Comparison of ENCODE assay signal across 19 cellular contexts in genomic region chr12:107066686-107067085, GRCh38. TPM values are rescaled to one million over a fixed set of nuclear protein-coding genes. Genes with fewer than 3 reads are reported as not detected.
DNase-seq lines count a peak whose midpoint lies in the region; ATAC-seq, FAIRE-seq and TF ChIP-seq lines count a peak whose summit lies in the region.
"Had no signal": no experiment of that assay in that cellular context is flagged by ENCODE, and none has a peak within 500 bp of the region (broad histone marks: within the 10 kb centered on the region; RNA-seq: fewer than 3 reads in every experiment).

No MANE protein-coding gene starts in this region.

- H3K27ac ChIP-seq in K562 (ENCODE audit: extremely low read depth, low read depth, low read length) (no peak overlapping the region), brain microvascular endothelial cell (no peak overlapping the region)
- H3K27ac ChIP-seq: BLaER1 treated with 17β-estradiol and CSF1 and Interleukin-3, amounts not matched to agents 10 nM and 100 nM; GM23248 had no signal

- H3K9me3 Mint-ChIP-seq in natural killer cell = peaks cover 6 to 7% of the 10 kb centered on the region in 2 donors
- H3K9me3 Mint-ChIP-seq in natural killer cell treated with Interleukin-12 subunit alpha and Interleukin-12 subunit beta and Interleukin-15 and Interleukin-18, amount 100 ng/mL, for 72 hours = no peaks in the 10 kb centered on the region
- peaks cover 23% of the 10 kb centered on the region for H3K9me3 Mint-ChIP-seq in nephron progenitor cell

- no peaks in the 10 kb centered on the region for H3K9me3 ChIP-seq in K562 (replicated peaks; ENCODE audit: control insufficient read depth, insufficient read depth, low read depth, low read length)
- H3K9me3 ChIP-seq: HAP-1 had no signal

- H3K36me3 ChIP-seq in K562 (ENCODE audit: control insufficient read depth, insufficient read depth, low read length) (no peaks in the 10 kb centered on the region; the same call in 2 of the 3 replicates), brain microvascular endothelial cell (replicated peaks) (no peaks in the 10 kb centered on the region)
- H3K36me3 ChIP-seq: HAP-1 had no signal

- TF ChIP-seq RAD21 in K562 (CRISPR knock-in tag; conservative IDR thresholded peaks at IDR 0.05 in 1 of 2, IDR thresholded peaks at IDR 0.05 in 1 of 2) = no peak

- H3K9ac ChIP-seq in K562 (ENCODE audit: insufficient read depth in 1 of 2, low read depth in 2 of 2, low read length in 2 of 2) = no peak overlapping the region
- H3K9ac ChIP-seq: BLaER1 treated with 17β-estradiol and CSF1 and Interleukin-3, amounts not matched to agents 10 nM and 100 nM; GM23248 had no signal

- H3K4me2 ChIP-seq in K562 (ENCODE audit: insufficient read depth, low read length) = no peak overlapping the region
- H3K4me2 ChIP-seq: BLaER1 treated with 17β-estradiol and CSF1 and Interleukin-3, amounts not matched to agents 10 nM and 100 nM had no signal

- H3K4me3 ChIP-seq in K562 (no peak overlapping the region), brain microvascular endothelial cell (ENCODE audit: low read depth, low read length) (no peak overlapping the region)
- H3K4me3 ChIP-seq: BLaER1 treated with 17β-estradiol and CSF1 and Interleukin-3, amounts not matched to agents 10 nM and 100 nM; GM23248; HAP-1 had no signal

- intact Hi-C loops in natural killer cell (cut with micrococcal nuclease) = no loop called here
- intact Hi-C loops in K562 (cut with micrococcal nuclease) = no loop called here
- intact Hi-C loops in head of caudate nucleus (cut with DNase I) = no loop called here

- H3K4me1 ChIP-seq in K562 (replicated peaks in 1 of 2; ENCODE audit: control insufficient read depth in 2 of 2, insufficient read depth in 2 of 2, low read length in 2 of 2) = no peaks in the 10 kb centered on the region

- WGBS in K562 (ENCODE audit: insufficient coverage, low coverage, missing lambda C conversion rate) = 57% methylated on average over 4 of the region's 4 CpGs

- no peaks in the 10 kb centered on the region for H3K27me3 Mint-ChIP-seq in natural killer cell (ENCODE audit: low read depth in 2 of 2)
- H3K27me3 Mint-ChIP-seq in natural killer cell treated with Interleukin-12 subunit alpha and Interleukin-12 subunit beta and Interleukin-15 and Interleukin-18, amount 100 ng/mL, for 72 hours = no peaks in the 10 kb centered on the region
- peaks cover 3% of the 10 kb centered on the region for H3K27me3 Mint-ChIP-seq in nephron progenitor cell (ENCODE audit: low read depth, poor library complexity)
- H3K27me3 Mint-ChIP-seq: CD8-positive, alpha-beta memory T cell had no signal

- DNase-seq in natural killer cell = no peak
- DNase-seq in natural killer cell treated with Interleukin-12 subunit alpha and Interleukin-12 subunit beta and Interleukin-15 and Interleukin-18, amount 100 ng/mL, for 72 hours (ENCODE audit: low spot score) = no peak
- no peak for DNase-seq in K562 (ENCODE audit: extremely low read depth in 1 of 4, low spot score in 3 of 4)
- DNase-seq in nephron progenitor cell = no peak
- no peak for DNase-seq in EL
- DNase-seq in brain microvascular endothelial cell = no peak
- DNase-seq in head of caudate nucleus = no peak
- DNase-seq: 8988T; CD8-positive, alpha-beta memory T cell; COR-L47; DMS 273 treated with DMSO at 0.1 percent for 48 hours; DMS53; DND-41; GM23248 had no signal

- H3K36me3 Mint-ChIP-seq in natural killer cell (peaks cover 12% of the 10 kb centered on the region), nephron progenitor cell (ENCODE audit: low read depth) (peaks cover 19% of the 10 kb centered on the region)
- peaks cover 6% of the 10 kb centered on the region for H3K36me3 Mint-ChIP-seq in natural killer cell treated with Interleukin-12 subunit alpha and Interleukin-12 subunit beta and Interleukin-15 and Interleukin-18, amount 100 ng/mL, for 72 hours

- H3K27me3 ChIP-seq in K562 (ENCODE audit: control insufficient read depth in 2 of 2, insufficient read depth in 2 of 2, low read length in 2 of 2) (no peaks in the 10 kb centered on the region), brain microvascular endothelial cell (replicated peaks) (no peaks in the 10 kb centered on the region)
- H3K27me3 ChIP-seq: BLaER1 treated with 17β-estradiol and CSF1 and Interleukin-3, amounts not matched to agents 10 nM and 100 nM had no signal

- no peak for TF ChIP-seq EP300 in K562 (IDR thresholded peaks at IDR 0.05; ENCODE audit: low read length)

- BruUV-seq in K562 (replicated peaks; lab: Mats Ljungman, UMichigan) = no TSS peak

- H4K20me1 ChIP-seq in K562 (replicated peaks; ENCODE audit: control insufficient read depth, insufficient read depth, low read length) = no peaks in the 10 kb centered on the region
- H4K20me1 ChIP-seq: BLaER1 treated with 17β-estradiol and CSF1 and Interleukin-3, amounts not matched to agents 10 nM and 100 nM had no signal

- in situ Hi-C loops in K562 (cut with MboI) = no loop called here
- in situ Hi-C loops in brain microvascular endothelial cell (cut with HindIII; ENCODE audit: low pct_ligation_motif_present, low sequenced_read_pairs) = no loop called here

- ATAC-seq in natural killer cell (peak in 2 of 3 donors; percentile 34 to 62), K562 (peak; percentile 59)
- ATAC-seq in natural killer cell treated with Interleukin-12 subunit alpha and Interleukin-12 subunit beta and Interleukin-15 and Interleukin-18, amount 100 ng/mL, for 72 hours = no peak

- POLR2A ChIA-PET in K562 (lab: Yijun Ruan, JAX) = interaction anchor here (0.9 kb wide), 1 partner anchor 27 kb away, joined by 4 read pairs; no protein-coding TSS in a partner anchor

- H3K4me3 Mint-ChIP-seq in natural killer cell = peak overlapping the region; percentile 13
- no peak overlapping the region for H3K4me3 Mint-ChIP-seq in natural killer cell treated with Interleukin-12 subunit alpha and Interleukin-12 subunit beta and Interleukin-15 and Interleukin-18, amount 100 ng/mL, for 72 hours
- H3K4me3 Mint-ChIP-seq in nephron progenitor cell = no peak overlapping the region
- H3K4me3 Mint-ChIP-seq: B cell had no signal

- H3K27ac Mint-ChIP-seq in natural killer cell = peak overlapping the region; percentile 37 to 56
- H3K27ac Mint-ChIP-seq in natural killer cell treated with Interleukin-12 subunit alpha and Interleukin-12 subunit beta and Interleukin-15 and Interleukin-18, amount 100 ng/mL, for 72 hours = no peak overlapping the region
- peak overlapping the region; percentile 45 for H3K27ac Mint-ChIP-seq in nephron progenitor cell
- H3K27ac Mint-ChIP-seq: B cell had no signal

- no peak overlapping the region for H2AFZ ChIP-seq in K562 (ENCODE audit: low read depth, low read length)
- H2AFZ ChIP-seq: GM23248 had no signal

- H3K79me2 ChIP-seq in K562 (ENCODE audit: control insufficient read depth, insufficient read depth, low read length) = 0 out of 3 replicates have a peak, but pooled peaks cover 2% of the 10 kb centered on the region

- no peak for TF ChIP-seq POLR2A in K562 (conservative IDR thresholded peaks at IDR 0.05)

- H3K4me1 Mint-ChIP-seq in natural killer cell = peaks cover 22 to 41% of the 10 kb centered on the region in 2 donors
- peaks cover 6 to 11% of the 10 kb centered on the region in 2 donors for H3K4me1 Mint-ChIP-seq in natural killer cell treated with Interleukin-12 subunit alpha and Interleukin-12 subunit beta and Interleukin-15 and Interleukin-18, amount 100 ng/mL, for 72 hours (ENCODE audit: low read depth in 2 of 2)
- no peaks in the 10 kb centered on the region for H3K4me1 Mint-ChIP-seq in nephron progenitor cell
- H3K4me1 Mint-ChIP-seq: B cell had no signal

- TF ChIP-seq CTCF in natural killer cell (IDR thresholded peaks at IDR 0.05) (no peak), K562 (IDR thresholded peaks at IDR 0.05 in 2 of 3, conservative IDR thresholded peaks at IDR 0.05 in 1 of 3; ENCODE audit: insufficient read depth in 2 of 3, low read depth in 1 of 3, low read length in 3 of 3) (no peak), nephron progenitor cell (IDR thresholded peaks at IDR 0.05) (no peak), brain microvascular endothelial cell (IDR thresholded peaks at IDR 0.05; ENCODE audit: low read depth, low read length, missing control alignments) (no peak)

- no peaks in the 10 kb centered on the region for H3K9me1 ChIP-seq in K562 (ENCODE audit: control insufficient read depth, insufficient read depth, low read length)

- CTCF ChIA-PET in K562 (lab: Yijun Ruan, JAX; ENCODE audit: low intra/inter-chr PET ratio) = no interaction called here

- peak; percentile 78 for FAIRE-seq in K562 (lab: Jason Lieb, UNC)
- FAIRE-seq: GM12892, GM18507 had no signal

TF ChIP-seq in K562, 482 proteins besides CTCF, POLR2A, EP300 and RAD21 (continues in another document):
- TF ChIP-seq ZNF197 (CRISPR knock-in tag; IDR thresholded peaks at IDR 0.05; ENCODE audit: low read depth) = no peak

RNA-seq across cellular contexts. Expression of gene CRY1, which starts 26.7 kb away (rescaled TPM):
- total RNA-seq in natural killer cell = 100 to 1,000 TPM in 2 of 3 donors, 10 to 100 TPM in 1; 71.1 to 124 (median 115) TPM
- total RNA-seq in natural killer cell treated with Interleukin-12 subunit alpha and Interleukin-12 subunit beta and Interleukin-15 and Interleukin-18, amount 100 ng/mL, for 72 hours = 10 to 100 TPM; 11.7 to 22.5 TPM
- 33.7 and 80.9 TPM in 2 replicates for total RNA-seq in K562 (2011; cell fraction: chromatin; rRNA removed; ENCODE audit: low replicate concordance)
- total RNA-seq in K562 (2011; cell fraction: nucleolus; rRNA removed) = 18.8 and 19.5 TPM in 2 replicates
- 20.0 and 23.1 TPM in 2 replicates for total RNA-seq in K562 (2011; cell fraction: nucleoplasm; rRNA removed)
- 21.8 and 26.0 TPM in 2 replicates for total RNA-seq in K562 (2014; rRNA removed)
- total RNA-seq in K562 (2014; rRNA removed; fragmentation: Illumina TruSeq; extraction: Trizol) = 26.0 and 29.7 TPM in 2 replicates
- 23.3 and 24.9 TPM in 2 replicates for total RNA-seq in K562 (2015; rRNA removed; fragmentation: Illumina TruSeq; extraction: Trizol)
- 32.6 and 34.0 TPM in 2 replicates for total RNA-seq in K562 (2021)
- 33.3 and 38.2 TPM in 2 replicates for polyA plus RNA-seq in K562 (2011; rRNA removed)
- 14.3 and 29.4 TPM in 2 replicates for polyA plus RNA-seq in K562 (2011; cell fraction: cytosol; rRNA removed)
- 54.9 and 80.7 TPM in 2 replicates for polyA plus RNA-seq in K562 (2011; cell fraction: nucleus; rRNA removed)
- 17.6 and 22.2 TPM in 2 replicates for polyA plus RNA-seq in K562 (2012)
- 22.2 and 26.9 TPM in 2 replicates for polyA plus RNA-seq in K562 (2014; fragmentation: Illumina TruSeq; extraction: Trizol)
- polyA plus RNA-seq in K562 (2014; fragmentation: Nextera tagmentation; extraction: Ambion mirVana) = 1 to 10 TPM; 8.7 to 9.4 TPM
- 25.2 and 25.8 TPM in 2 replicates for polyA plus RNA-seq in K562 (2014; rRNA removed)
- polyA minus RNA-seq in K562 (2011; rRNA and poly(A)+ RNA removed) = 24.4 and 30.6 TPM in 2 replicates
- polyA minus RNA-seq in K562 (2011; cell fraction: cytosol; rRNA and poly(A)+ RNA removed) = 12.1 and 12.2 TPM in 2 replicates
- polyA minus RNA-seq in K562 (2011; cell fraction: nucleus; rRNA and poly(A)+ RNA removed) = 28.9 and 43.4 TPM in 2 replicates

Comparison
In these comparisons a context has a peak if more than half of its experiments do, and no peak if none do; other contexts are left out.
1. ATAC-seq: peak in natural killer cell (2 of 3) and K562 (single experiment); none in natural killer cell treated with Interleukin-12 subunit alpha and Interleukin-12 subunit beta and Interleukin-15 and Interleukin-18, amount 100 ng/mL, for 72 hours (0 of 2).
2. H3K27ac Mint-ChIP-seq: peak in natural killer cell (2 of 2) and nephron progenitor cell (single experiment); none in natural killer cell treated with Interleukin-12 subunit alpha and Interleukin-12 subunit beta and Interleukin-15 and Interleukin-18, amount 100 ng/mL, for 72 hours (0 of 2).